8 cellular contexts compared by ENCODE assay signal in the genomic region with DNA sequence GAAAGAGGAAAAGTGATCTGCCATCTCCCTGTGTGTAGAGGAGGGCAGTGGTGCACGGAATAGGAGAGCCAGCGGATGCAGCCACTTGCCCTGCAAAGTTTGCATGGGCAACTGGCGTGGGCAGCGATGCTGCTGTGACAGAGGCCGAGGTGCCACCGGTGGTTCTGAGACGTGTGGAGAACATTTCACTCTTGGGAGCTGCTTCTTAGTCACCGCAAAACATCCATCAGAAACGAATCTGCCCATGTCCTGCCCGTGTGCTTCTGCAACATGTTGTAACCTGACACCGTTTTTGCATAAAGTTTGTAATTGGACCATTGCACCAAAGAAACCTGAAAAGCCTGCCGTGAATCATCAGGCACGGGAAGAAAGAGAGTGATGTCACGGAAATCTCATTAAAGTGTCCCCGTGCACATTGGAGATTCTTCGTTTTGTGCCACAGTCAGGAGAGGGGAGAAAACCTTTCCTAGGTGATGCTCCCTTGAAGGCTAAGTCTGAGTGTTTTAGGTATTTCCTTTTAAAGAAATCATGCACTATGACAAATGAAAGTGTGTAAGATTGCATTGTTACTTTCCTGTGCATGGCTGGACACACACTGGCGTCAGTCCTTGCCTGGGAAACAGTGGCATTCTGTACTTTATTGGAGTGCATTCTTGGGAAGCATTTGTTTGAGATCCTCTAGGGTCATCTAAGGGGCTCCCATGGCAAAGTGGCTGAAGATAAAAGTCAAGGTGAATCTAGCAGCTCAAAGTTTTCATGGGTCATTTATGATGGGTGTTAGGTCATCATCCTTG.
DNase-seq lines count a peak whose midpoint lies in the region; ATAC-seq and TF ChIP-seq lines count a peak whose summit lies in the region.

No MANE protein-coding gene starts in this region.

- H3K36me3 ChIP-seq in SJCRH30 = no peaks in the 10 kb centered on the region
- no peaks in the 10 kb centered on the region for H3K36me3 ChIP-seq in psoas muscle (ENCODE audit: insufficient read depth in 1 of 2, low read depth in 1 of 2)
- H3K36me3 ChIP-seq in HAP-1 (replicated peaks) = no peaks in the 10 kb centered on the region

- H3K27me3 ChIP-seq in SJCRH30 = no peaks in the 10 kb centered on the region
- no peaks in the 10 kb centered on the region for H3K27me3 ChIP-seq in psoas muscle (ENCODE audit: insufficient read depth in 3 of 3, low read length in 2 of 3)
- H3K27me3 ChIP-seq in HAP-1 (ENCODE audit: low read depth) = no peaks in the 10 kb centered on the region

- TF ChIP-seq EP300 in Ishikawa (IDR thresholded peaks at IDR 0.05; ENCODE audit: borderline replicate concordance) = peak; percentile 34; the same call in 1 of the 2 replicates

- no peaks in the 10 kb centered on the region for H3K4me1 ChIP-seq in SJCRH30
- H3K4me1 ChIP-seq in psoas muscle = peaks cover 9% of the 10 kb centered on the region
- H3K4me1 ChIP-seq in HAP-1 = no peaks in the 10 kb centered on the region

- H3K27ac Mint-ChIP-seq in activated T-helper 1 cell treated with anti-CD3 and anti-CD28 coated beads, Interleukin-12 subunit alpha, Interleukin-12 subunit beta, Interleukin-2, Interleukin-4 antibody, amounts not matched to agents 30 ng/mL and 10 ng/mL and 1 ng/mL, durations not matched to agents 14 hours and 24 hours and 36 hours = no peak overlapping the region

- H3K4me3 ChIP-seq in SJCRH30 (no peak overlapping the region), fibroblast of villous mesenchyme (ENCODE audit: low read depth, low read length) (peak overlapping the region; percentile 32), psoas muscle (peak overlapping the region; percentile 6), HAP-1 (no peak overlapping the region)

- H3K4me3 Mint-ChIP-seq in activated T-helper 1 cell treated with anti-CD3 and anti-CD28 coated beads, Interleukin-12 subunit alpha, Interleukin-12 subunit beta, Interleukin-2, Interleukin-4 antibody, amounts not matched to agents 30 ng/mL and 10 ng/mL and 1 ng/mL, durations not matched to agents 14 hours and 24 hours and 36 hours = no peak overlapping the region

- no peaks in the 10 kb centered on the region for H3K9me3 Mint-ChIP-seq in activated T-helper 1 cell treated with anti-CD3 and anti-CD28 coated beads, Interleukin-12 subunit alpha, Interleukin-12 subunit beta, Interleukin-2, Interleukin-4 antibody, amounts not matched to agents 30 ng/mL and 10 ng/mL and 1 ng/mL, durations not matched to agents 14 hours and 24 hours and 36 hours

- no peak overlapping the region for H3K27ac ChIP-seq in SJCRH30
- no peak overlapping the region for H3K27ac ChIP-seq in psoas muscle

- no peak for TF ChIP-seq CTCF in fibroblast of villous mesenchyme (IDR thresholded peaks at IDR 0.05; ENCODE audit: insufficient read depth, low read depth, low read length)
- TF ChIP-seq CTCF in psoas muscle (IDR thresholded peaks at IDR 0.05) = no peak

- H3K27me3 Mint-ChIP-seq in activated T-helper 1 cell treated with anti-CD3 and anti-CD28 coated beads, Interleukin-12 subunit alpha, Interleukin-12 subunit beta, Interleukin-2, Interleukin-4 antibody, amounts not matched to agents 30 ng/mL and 10 ng/mL and 1 ng/mL, durations not matched to agents 14 hours and 24 hours and 36 hours (ENCODE audit: insufficient read depth) = peaks cover 5% of the 10 kb centered on the region

- H3K4me1 Mint-ChIP-seq in activated T-helper 1 cell treated with anti-CD3 and anti-CD28 coated beads, Interleukin-12 subunit alpha, Interleukin-12 subunit beta, Interleukin-2, Interleukin-4 antibody, amounts not matched to agents 30 ng/mL and 10 ng/mL and 1 ng/mL, durations not matched to agents 14 hours and 24 hours and 36 hours (ENCODE audit: low read depth) = peaks cover 31% of the 10 kb centered on the region

- 11 to 19% (median 12%) methylated on average over 17 of the region's 17 CpGs for WGBS in psoas muscle, 3 donors

- peak; percentile 71 for DNase-seq in SIG-M5 treated with dmso at 0.1 percent for 504 hours (lab: John Stamatoyannopoulos, UW; ENCODE audit: unreplicated experiment)
- DNase-seq in SIG-M5 (lab: John Stamatoyannopoulos, UW) = no peak
- peak; percentile 5 to 47 for DNase-seq in SJCRH30
- DNase-seq in fibroblast of villous mesenchyme (ENCODE audit: low read depth) = peak; percentile 98
- peak; percentile 42 for DNase-seq in psoas muscle
- DNase-seq in HAP-1 (ENCODE audit: low spot score in 2 of 2) = no peak
- no peak for DNase-seq in activated T-helper 1 cell treated with anti-CD3 and anti-CD28 coated beads, Interleukin-12 subunit alpha, Interleukin-12 subunit beta, Interleukin-2, Interleukin-4 antibody, amounts not matched to agents 30 ng/mL and 10 ng/mL and 1 ng/mL, durations not matched to agents 14 hours and 24 hours and 36 hours (ENCODE audit: low spot score)

- H3K36me3 Mint-ChIP-seq in activated T-helper 1 cell treated with anti-CD3 and anti-CD28 coated beads, Interleukin-12 subunit alpha, Interleukin-12 subunit beta, Interleukin-2, Interleukin-4 antibody, amounts not matched to agents 30 ng/mL and 10 ng/mL and 1 ng/mL, durations not matched to agents 14 hours and 24 hours and 36 hours (ENCODE audit: low read depth) = no peaks in the 10 kb centered on the region

- intact Hi-C loops in psoas muscle (cut with DNase I) = no loop called here
- intact Hi-C loops in activated T-helper 1 cell treated with anti-CD3 and anti-CD28 coated beads, Interleukin-12 subunit alpha, Interleukin-12 subunit beta, Interleukin-2, Interleukin-4 antibody, amounts not matched to agents 30 ng/mL and 10 ng/mL and 1 ng/mL, durations not matched to agents 14 hours and 24 hours and 36 hours (cut with micrococcal nuclease) = no loop called here

- ATAC-seq in psoas muscle = peak; percentile 73 to 90 (median 87)

- no peak for TF ChIP-seq RAD21 in Ishikawa (IDR thresholded peaks at IDR 0.05; ENCODE audit: low read depth)

- in situ Hi-C loops in HAP-1 (cut with MboI; ENCODE audit: low sequenced_read_pairs) = no loop called here

- H3K9me3 ChIP-seq in SJCRH30 (replicated peaks) (no peaks in the 10 kb centered on the region), psoas muscle (no peaks in the 10 kb centered on the region), HAP-1 (no peaks in the 10 kb centered on the region)

TF ChIP-seq in Ishikawa, 13 proteins besides CTCF, POLR2A, EP300 and RAD21:
- TF ChIP-seq, protein P1, sequence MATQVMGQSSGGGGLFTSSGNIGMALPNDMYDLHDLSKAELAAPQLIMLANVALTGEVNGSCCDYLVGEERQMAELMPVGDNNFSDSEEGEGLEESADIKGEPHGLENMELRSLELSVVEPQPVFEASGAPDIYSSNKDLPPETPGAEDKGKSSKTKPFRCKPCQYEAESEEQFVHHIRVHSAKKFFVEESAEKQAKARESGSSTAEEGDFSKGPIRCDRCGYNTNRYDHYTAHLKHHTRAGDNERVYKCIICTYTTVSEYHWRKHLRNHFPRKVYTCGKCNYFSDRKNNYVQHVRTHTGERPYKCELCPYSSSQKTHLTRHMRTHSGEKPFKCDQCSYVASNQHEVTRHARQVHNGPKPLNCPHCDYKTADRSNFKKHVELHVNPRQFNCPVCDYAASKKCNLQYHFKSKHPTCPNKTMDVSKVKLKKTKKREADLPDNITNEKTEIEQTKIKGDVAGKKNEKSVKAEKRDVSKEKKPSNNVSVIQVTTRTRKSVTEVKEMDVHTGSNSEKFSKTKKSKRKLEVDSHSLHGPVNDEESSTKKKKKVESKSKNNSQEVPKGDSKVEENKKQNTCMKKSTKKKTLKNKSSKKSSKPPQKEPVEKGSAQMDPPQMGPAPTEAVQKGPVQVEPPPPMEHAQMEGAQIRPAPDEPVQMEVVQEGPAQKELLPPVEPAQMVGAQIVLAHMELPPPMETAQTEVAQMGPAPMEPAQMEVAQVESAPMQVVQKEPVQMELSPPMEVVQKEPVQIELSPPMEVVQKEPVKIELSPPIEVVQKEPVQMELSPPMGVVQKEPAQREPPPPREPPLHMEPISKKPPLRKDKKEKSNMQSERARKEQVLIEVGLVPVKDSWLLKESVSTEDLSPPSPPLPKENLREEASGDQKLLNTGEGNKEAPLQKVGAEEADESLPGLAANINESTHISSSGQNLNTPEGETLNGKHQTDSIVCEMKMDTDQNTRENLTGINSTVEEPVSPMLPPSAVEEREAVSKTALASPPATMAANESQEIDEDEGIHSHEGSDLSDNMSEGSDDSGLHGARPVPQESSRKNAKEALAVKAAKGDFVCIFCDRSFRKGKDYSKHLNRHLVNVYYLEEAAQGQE (IDR thresholded peaks at IDR 0.05; ENCODE audit: low read depth) = no peak
- TF ChIP-seq, protein P2, sequence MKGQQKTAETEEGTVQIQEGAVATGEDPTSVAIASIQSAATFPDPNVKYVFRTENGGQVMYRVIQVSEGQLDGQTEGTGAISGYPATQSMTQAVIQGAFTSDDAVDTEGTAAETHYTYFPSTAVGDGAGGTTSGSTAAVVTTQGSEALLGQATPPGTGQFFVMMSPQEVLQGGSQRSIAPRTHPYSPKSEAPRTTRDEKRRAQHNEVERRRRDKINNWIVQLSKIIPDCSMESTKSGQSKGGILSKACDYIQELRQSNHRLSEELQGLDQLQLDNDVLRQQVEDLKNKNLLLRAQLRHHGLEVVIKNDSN (IDR thresholded peaks at IDR 0.05) = no peak
- no peak for TF ChIP-seq FOXM1 (IDR thresholded peaks at IDR 0.05; ENCODE audit: borderline replicate concordance, low read depth)
- no peak for TF ChIP-seq TAF1 (IDR thresholded peaks at IDR 0.05; ENCODE audit: low read depth)
- TF ChIP-seq CREB1 (IDR thresholded peaks at IDR 0.05; ENCODE audit: low read depth) = peak; percentile 47; the same call in 1 of the 2 replicates
- TF ChIP-seq NFIC (IDR thresholded peaks at IDR 0.05) = no peak
- no peak for TF ChIP-seq EGR1 (IDR thresholded peaks at IDR 0.05)

Comparison
In these comparisons a context has a peak if more than half of its experiments do, and no peak if none do; other contexts are left out.
1. DNase-seq: peak in SIG-M5 treated with dmso at 0.1 percent for 504 hours (single experiment), SJCRH30 (2 of 2), fibroblast of villous mesenchyme (single experiment) and psoas muscle (2 of 2); none in SIG-M5 (single experiment), HAP-1 (0 of 2) and activated T-helper 1 cell treated with anti-CD3 and anti-CD28 coated beads, Interleukin-12 subunit alpha, Interleukin-12 subunit beta, Interleukin-2, Interleukin-4 antibody, amounts not matched to agents 30 ng/mL and 10 ng/mL and 1 ng/mL, durations not matched to agents 14 hours and 24 hours and 36 hours (single experiment).
2. H3K4me3 ChIP-seq: peak in fibroblast of villous mesenchyme (single experiment) and psoas muscle (single experiment); none in SJCRH30 (single experiment) and HAP-1 (single experiment).